8 cellular contexts compared by ENCODE assay signal in genomic region chr20:53949319-53949839, GRCh38.
DNase-seq lines count a peak whose midpoint lies in the region; ATAC-seq and TF ChIP-seq lines count a peak whose summit lies in the region.

No MANE protein-coding gene starts in this region.

- BruUV-seq in Caco-2 (replicated peaks; lab: Mats Ljungman, UMichigan) = no TSS peak

- H3K9me3 Mint-ChIP-seq in Caco-2 (ENCODE audit: unreplicated experiment) = peaks cover 10% of the 10 kb centered on the region
- H3K9me3 Mint-ChIP-seq in GM23338 = peaks cover 21% of the 10 kb centered on the region

- POLR2A ChIA-PET in Caco-2 (lab: Charles Lee) = no interaction called here

- H3K4me3 Mint-ChIP-seq in Caco-2 (ENCODE audit: unreplicated experiment) (no peak overlapping the region), GM23338 (no peak overlapping the region)

- H3K4me2 ChIP-seq in KMS-11 (peak overlapping the region; percentile 67), GM23338 (no peak overlapping the region)

- no peaks in the 10 kb centered on the region for H3K36me3 ChIP-seq in KMS-11 (ENCODE audit: insufficient read depth)
- no peaks in the 10 kb centered on the region for H3K36me3 ChIP-seq in Caco-2 (ENCODE audit: control insufficient read depth, insufficient read depth, low read length)
- peaks cover 5% of the 10 kb centered on the region; the same call in 1 of the 2 replicates for H3K36me3 ChIP-seq in GM23338 (ENCODE audit: insufficient read depth)

- H3K9me3 ChIP-seq in Caco-2 = peaks cover 5% of the 10 kb centered on the region; the same call in 1 of the 2 replicates

- H3K4me3 ChIP-seq in KMS-11 (IDR thresholded peaks at IDR 0.05; ENCODE audit: insufficient read depth, low read depth, low read length) = no peak overlapping the region
- H3K4me3 ChIP-seq in Caco-2 (ENCODE audit: low read depth, low read length) = no peak overlapping the region
- no peak overlapping the region for H3K4me3 ChIP-seq in GM23338

- CTCF ChIA-PET in Caco-2 (lab: Charles Lee) = interaction anchor here (0.6 kb wide), 1 partner anchor 10 kb away, joined by 3 read pairs; no protein-coding TSS in a partner anchor

- no peaks in the 10 kb centered on the region for H3K9me2 ChIP-seq in GM23338 (ENCODE audit: insufficient read depth)

- H3K36me3 Mint-ChIP-seq in Caco-2 (ENCODE audit: insufficient read depth, unreplicated experiment) (no peaks in the 10 kb centered on the region), GM23338 (ENCODE audit: low read depth) (peaks cover 9% of the 10 kb centered on the region)

- no peaks in the 10 kb centered on the region for H3F3A ChIP-seq in GM23338 (replicated peaks; ENCODE audit: low read depth)

- H3K27ac ChIP-seq in KMS-11 = peak overlapping the region; percentile 31
- no peak overlapping the region for H3K27ac ChIP-seq in GM23338 (ENCODE audit: low read depth)

- H3K27me3 ChIP-seq in KMS-11 (ENCODE audit: insufficient read depth, low read depth) (no peaks in the 10 kb centered on the region), Caco-2 (replicated peaks; ENCODE audit: control insufficient read depth, insufficient read depth, low read length) (no peaks in the 10 kb centered on the region; the same call in 1 of the 2 replicates), GM23338 (ENCODE audit: insufficient read depth) (no peaks in the 10 kb centered on the region)

- H3K4me1 ChIP-seq in KMS-11 (ENCODE audit: low read depth, poor library complexity, severe bottlenecking) = peaks cover 27% of the 10 kb centered on the region
- no peaks in the 10 kb centered on the region for H3K4me1 ChIP-seq in Caco-2
- H3K4me1 ChIP-seq in GM23338 (ENCODE audit: insufficient read depth) = no peaks in the 10 kb centered on the region

- H3K27ac Mint-ChIP-seq in Caco-2 (ENCODE audit: unreplicated experiment) (no peak overlapping the region), GM23338 (no peak overlapping the region)

- no peaks in the 10 kb centered on the region for H4K20me1 ChIP-seq in KMS-11 (ENCODE audit: insufficient read depth)
- H4K20me1 ChIP-seq in GM23338 (replicated peaks; ENCODE audit: insufficient read depth) = no peaks in the 10 kb centered on the region

- H3K9ac ChIP-seq in KMS-11 = peak overlapping the region; percentile 25; the same call in 1 of the 2 replicates

- H2AFZ ChIP-seq in KMS-11 (ENCODE audit: low read depth) = peak overlapping the region; percentile 77
- H2AFZ ChIP-seq in GM23338 = no peak overlapping the region

- H3K27me3 Mint-ChIP-seq in Caco-2 (ENCODE audit: insufficient read depth, unreplicated experiment) (no peaks in the 10 kb centered on the region), GM23338 (ENCODE audit: insufficient read depth, low read depth, poor library complexity) (no peaks in the 10 kb centered on the region)

- H3K4me1 Mint-ChIP-seq in Caco-2 (ENCODE audit: low read depth, unreplicated experiment) (no peaks in the 10 kb centered on the region), GM23338 (no peaks in the 10 kb centered on the region; the same call in 2 of the 3 replicates)

- TF ChIP-seq CTCF in KMS-11 (conservative IDR thresholded peaks at IDR 0.05; ENCODE audit: low read depth, low read length) (no peak), Caco-2 (IDR thresholded peaks at IDR 0.05; ENCODE audit: insufficient read depth in 1 of 2, low read depth in 1 of 2, low read length in 1 of 2, severe bottlenecking in 1 of 2, unreplicated experiment in 1 of 2) (no peak), GM23338 (conservative IDR thresholded peaks at IDR 0.05; ENCODE audit: low read depth in 2 of 2) (no peak)

- H3K79me2 ChIP-seq in KMS-11 (ENCODE audit: insufficient read depth, low read depth) (no peaks in the 10 kb centered on the region), GM23338 (replicated peaks; ENCODE audit: insufficient read depth) (no peaks in the 10 kb centered on the region)

- intact Hi-C loops in Caco-2 (cut with micrococcal nuclease; ENCODE audit: unreplicated experiment) = no loop called here

- DNase-seq in CD1c-positive myeloid dendritic cell (ENCODE audit: extremely low spot score) (peak; percentile 83), pulmonary artery endothelial cell (ENCODE audit: low read depth, low spot score) (peak; percentile 22), Caco-2 (no peak), GM23338 (ENCODE audit: low spot score) (no peak)
- DNase-seq in activated CD4-positive, alpha-beta T cell treated with anti-CD3 and anti-CD28 coated beads for 48 hours = peak; percentile 79
- peak; percentile 69 for DNase-seq in effector CD4-positive, alpha-beta T cell

- ATAC-seq in GM21529 (IDR thresholded peaks at IDR 0.05; ENCODE audit: unreplicated experiment) (peak; percentile 89), GM23338 (no peak)

TF ChIP-seq in GM23338, 12 proteins besides CTCF, POLR2A, EP300 and RAD21:
- TF ChIP-seq ZNF114 (CRISPR knock-in tag; IDR thresholded peaks at IDR 0.05) = no peak
- TF ChIP-seq STAT1 (IDR thresholded peaks at IDR 0.05; ENCODE audit: unreplicated experiment) = no peak
- TF ChIP-seq ZNF331 (CRISPR knock-in tag; IDR thresholded peaks at IDR 0.05; ENCODE audit: low read depth) = no peak
- TF ChIP-seq ETS1 (IDR thresholded peaks at IDR 0.05) = no peak
- TF ChIP-seq NANOG (IDR thresholded peaks at IDR 0.05; ENCODE audit: borderline replicate concordance) = no peak
- TF ChIP-seq JUNB (IDR thresholded peaks at IDR 0.05; ENCODE audit: unreplicated experiment) = no peak
- no peak for TF ChIP-seq ZNF462 (CRISPR knock-in tag; IDR thresholded peaks at IDR 0.05)
- TF ChIP-seq CREB1 (CRISPR knock-in tag; IDR thresholded peaks at IDR 0.05; ENCODE audit: low read depth) = no peak

Comparison
In these comparisons a context has a peak if more than half of its experiments do, and no peak if none do; other contexts are left out.
1. DNase-seq: peak in CD1c-positive myeloid dendritic cell (single experiment), activated CD4-positive, alpha-beta T cell treated with anti-CD3 and anti-CD28 coated beads for 48 hours (single experiment), effector CD4-positive, alpha-beta T cell (single experiment) and pulmonary artery endothelial cell (single experiment); none in Caco-2 (0 of 2) and GM23338 (single experiment).